20 cellular contexts compared by ENCODE assay signal in the genomic region with DNA sequence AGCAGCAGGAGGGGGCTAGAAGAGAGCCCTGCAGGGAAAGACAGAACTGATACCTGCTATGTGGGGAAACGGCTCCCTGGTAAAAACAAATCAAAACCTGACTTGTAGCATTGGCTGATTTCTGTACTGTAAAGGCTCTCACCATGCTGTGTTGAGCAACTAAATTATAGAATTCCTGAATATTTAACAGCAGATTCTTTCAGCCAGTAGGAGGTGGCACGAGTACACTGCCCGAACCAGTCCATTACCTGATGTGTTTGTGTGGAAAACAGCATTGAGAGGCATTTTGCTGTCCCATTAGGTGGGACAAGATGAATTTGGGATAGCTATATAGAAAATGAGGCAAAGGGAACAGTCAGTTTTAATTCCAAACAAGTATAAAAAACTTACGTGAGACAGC.
DNase-seq lines count a peak whose midpoint lies in the region; ATAC-seq and TF ChIP-seq lines count a peak whose summit lies in the region.
"Had no signal": no experiment of that assay in that cellular context is flagged by ENCODE, and none has a peak within 500 bp of the region (broad histone marks: within the 10 kb centered on the region; RNA-seq: fewer than 3 reads in every experiment).

No MANE protein-coding gene starts in this region.

- no peaks in the 10 kb centered on the region for H4K20me1 ChIP-seq in hepatocyte (ENCODE audit: insufficient read depth, poor library complexity, severe bottlenecking)

- H3K9me2 ChIP-seq in hepatocyte (replicated peaks; ENCODE audit: insufficient read depth), result no peaks in the 10 kb centered on the region

- no peak overlapping the region for H3K27ac Mint-ChIP-seq in stimulated activated memory B cell treated with anti-CD40 and anti-IgM and Interleukin-4, amounts not matched to agents 10 μg/mL and 1 μg/mL and 100 μg/mL, for 72 hours
- H3K27ac Mint-ChIP-seq in activated naive CD4-positive, alpha-beta T cell treated with anti-CD3 and anti-CD28 coated beads, Interleukin-2, amount 10 ng/mL, durations not matched to agents 7 days and 5 days, result no peak overlapping the region

- DNase-seq in EH (ENCODE audit: low read depth) (peak; percentile 8), brain microvascular endothelial cell (no peak), hepatocyte (ENCODE audit: low spot score) (no peak), thoracic aorta (ENCODE audit: low spot score) (no peak), erythroblast (lab: John Stamatoyannopoulos, UW) (no peak), Peyer's patch (no peak)
- no peak for DNase-seq in activated naive CD4-positive, alpha-beta T cell treated with anti-CD3 and anti-CD28 coated beads, Interleukin-2, amount 10 ng/mL, durations not matched to agents 7 days and 5 days
- DNase-seq: DMS79 treated with DMSO at 0.1 percent for 48 hours; HCEC 1CT; MV-4-11; NCI-H1417; NCI-H187; NCI-H2107; NCI-H510A; NCI-H748 treated with DMSO at 0.1 percent for 48 hours; NK-92 treated with Interleukin-12 subunit alpha and Interleukin-12 subunit beta, amount 100 ng/mL, for 24 hours; Right ventricle myocardium superior had no signal

- H3K4me3 ChIP-seq in brain microvascular endothelial cell (ENCODE audit: low read depth, low read length) (no peak overlapping the region), hepatocyte (no peak overlapping the region), thoracic aorta (no peak overlapping the region), Peyer's patch (no peak overlapping the region)
- H3K4me3 ChIP-seq: K562, SK-N-MC had no signal

- no peak overlapping the region for H3K27ac ChIP-seq in brain microvascular endothelial cell
- no peak overlapping the region for H3K27ac ChIP-seq in hepatocyte
- no peak overlapping the region for H3K27ac ChIP-seq in thoracic aorta
- no peak overlapping the region for H3K27ac ChIP-seq in Peyer's patch
- H3K27ac ChIP-seq: SK-N-MC had no signal

- H3K27me3 Mint-ChIP-seq in stimulated activated memory B cell treated with anti-CD40 and anti-IgM and Interleukin-4, amounts not matched to agents 10 μg/mL and 1 μg/mL and 100 μg/mL, for 72 hours, result peaks cover 11% of the 10 kb centered on the region
- peaks cover 17% of the 10 kb centered on the region for H3K27me3 Mint-ChIP-seq in activated naive CD4-positive, alpha-beta T cell treated with anti-CD3 and anti-CD28 coated beads, Interleukin-2, amount 10 ng/mL, durations not matched to agents 7 days and 5 days

- H3K4me1 ChIP-seq in hepatocyte (ENCODE audit: insufficient read depth), result no peaks in the 10 kb centered on the region
- H3K4me1 ChIP-seq in thoracic aorta (ENCODE audit: control insufficient read depth in 1 of 2, low read depth in 2 of 2), result no peaks in the 10 kb centered on the region
- no peaks in the 10 kb centered on the region for H3K4me1 ChIP-seq in Peyer's patch

- peak overlapping the region; percentile 3 for H2AFZ ChIP-seq in hepatocyte

- H3K36me3 ChIP-seq in brain microvascular endothelial cell (replicated peaks) (no peaks in the 10 kb centered on the region), hepatocyte (replicated peaks; ENCODE audit: insufficient read depth, low read depth) (no peaks in the 10 kb centered on the region), thoracic aorta (no peaks in the 10 kb centered on the region), Peyer's patch (no peaks in the 10 kb centered on the region)

- H3K79me2 ChIP-seq in hepatocyte, result no peaks in the 10 kb centered on the region

- no peak overlapping the region for H3K4me3 Mint-ChIP-seq in stimulated activated memory B cell treated with anti-CD40 and anti-IgM and Interleukin-4, amounts not matched to agents 10 μg/mL and 1 μg/mL and 100 μg/mL, for 72 hours
- H3K4me3 Mint-ChIP-seq in activated naive CD4-positive, alpha-beta T cell treated with anti-CD3 and anti-CD28 coated beads, Interleukin-2, amount 10 ng/mL, durations not matched to agents 7 days and 5 days, result no peak overlapping the region

- no peak overlapping the region for H3K4me2 ChIP-seq in hepatocyte

- H3K36me3 Mint-ChIP-seq in stimulated activated memory B cell treated with anti-CD40 and anti-IgM and Interleukin-4, amounts not matched to agents 10 μg/mL and 1 μg/mL and 100 μg/mL, for 72 hours, result no peaks in the 10 kb centered on the region
- H3K36me3 Mint-ChIP-seq in activated naive CD4-positive, alpha-beta T cell treated with anti-CD3 and anti-CD28 coated beads, Interleukin-2, amount 10 ng/mL, durations not matched to agents 7 days and 5 days, result no peaks in the 10 kb centered on the region

- ATAC-seq in thoracic aorta (ENCODE audit: insufficient number of reproducible peaks, low FRiP score, low read depth), result no peak
- no peak for ATAC-seq in stimulated activated memory B cell treated with anti-CD40 and anti-IgM and Interleukin-4, amounts not matched to agents 10 μg/mL and 1 μg/mL and 100 μg/mL, for 72 hours
- ATAC-seq: K562 had no signal

- WGBS in hepatocyte (ENCODE audit: low lambda C conversion rate, missing lambda C conversion rate), result 55% methylated on average over 4 of the region's 4 CpGs

- peaks cover 2% of the 10 kb centered on the region for H3K9me3 Mint-ChIP-seq in stimulated activated memory B cell treated with anti-CD40 and anti-IgM and Interleukin-4, amounts not matched to agents 10 μg/mL and 1 μg/mL and 100 μg/mL, for 72 hours
- H3K9me3 Mint-ChIP-seq in activated naive CD4-positive, alpha-beta T cell treated with anti-CD3 and anti-CD28 coated beads, Interleukin-2, amount 10 ng/mL, durations not matched to agents 7 days and 5 days, result no peaks in the 10 kb centered on the region

- CTCF ChIA-PET in activated naive CD4-positive, alpha-beta T cell treated with anti-CD3 and anti-CD28 coated beads, Interleukin-2, amount 10 ng/mL, durations not matched to agents 7 days and 5 days (lab: Charles Lee), result no interaction called here

- no peaks in the 10 kb centered on the region for H3K9me3 ChIP-seq in hepatocyte (ENCODE audit: low read depth)
- H3K9me3 ChIP-seq in thoracic aorta, result no peaks in the 10 kb centered on the region
- no peaks in the 10 kb centered on the region for H3K9me3 ChIP-seq in Peyer's patch

- in situ Hi-C loops in brain microvascular endothelial cell (cut with HindIII; ENCODE audit: low pct_ligation_motif_present, low sequenced_read_pairs), result no loop called here

- TF ChIP-seq CTCF in brain microvascular endothelial cell (IDR thresholded peaks at IDR 0.05; ENCODE audit: low read depth, low read length, missing control alignments) (peak; percentile 7), hepatocyte (IDR thresholded peaks at IDR 0.05; ENCODE audit: poor library complexity) (peak; percentile 11), thoracic aorta (IDR thresholded peaks at IDR 0.05) (peak; percentile 31), Peyer's patch (IDR thresholded peaks at IDR 0.05) (no peak)

- no peaks in the 10 kb centered on the region for H3K27me3 ChIP-seq in brain microvascular endothelial cell (replicated peaks)
- H3K27me3 ChIP-seq in hepatocyte, result no peaks in the 10 kb centered on the region
- H3K27me3 ChIP-seq in thoracic aorta (replicated peaks; ENCODE audit: insufficient read depth), result no peaks in the 10 kb centered on the region
- no peaks in the 10 kb centered on the region for H3K27me3 ChIP-seq in Peyer's patch

- no peaks in the 10 kb centered on the region for H3K4me1 Mint-ChIP-seq in stimulated activated memory B cell treated with anti-CD40 and anti-IgM and Interleukin-4, amounts not matched to agents 10 μg/mL and 1 μg/mL and 100 μg/mL, for 72 hours
- H3K4me1 Mint-ChIP-seq in activated naive CD4-positive, alpha-beta T cell treated with anti-CD3 and anti-CD28 coated beads, Interleukin-2, amount 10 ng/mL, durations not matched to agents 7 days and 5 days, result no peaks in the 10 kb centered on the region

- no peak for TF ChIP-seq POLR2A in erythroblast (IDR thresholded peaks at IDR 0.05; ENCODE audit: low read length)
- no peak for TF ChIP-seq POLR2A in Peyer's patch (IDR thresholded peaks at IDR 0.05)

Comparison
In these comparisons a context has a peak if more than half of its experiments do, and no peak if none do; other contexts are left out.
1. CTCF ChIP-seq: peak in brain microvascular endothelial cell (single experiment), hepatocyte (single experiment) and thoracic aorta (single experiment); none in Peyer's patch (0 of 6).